In the genomic region with DNA sequence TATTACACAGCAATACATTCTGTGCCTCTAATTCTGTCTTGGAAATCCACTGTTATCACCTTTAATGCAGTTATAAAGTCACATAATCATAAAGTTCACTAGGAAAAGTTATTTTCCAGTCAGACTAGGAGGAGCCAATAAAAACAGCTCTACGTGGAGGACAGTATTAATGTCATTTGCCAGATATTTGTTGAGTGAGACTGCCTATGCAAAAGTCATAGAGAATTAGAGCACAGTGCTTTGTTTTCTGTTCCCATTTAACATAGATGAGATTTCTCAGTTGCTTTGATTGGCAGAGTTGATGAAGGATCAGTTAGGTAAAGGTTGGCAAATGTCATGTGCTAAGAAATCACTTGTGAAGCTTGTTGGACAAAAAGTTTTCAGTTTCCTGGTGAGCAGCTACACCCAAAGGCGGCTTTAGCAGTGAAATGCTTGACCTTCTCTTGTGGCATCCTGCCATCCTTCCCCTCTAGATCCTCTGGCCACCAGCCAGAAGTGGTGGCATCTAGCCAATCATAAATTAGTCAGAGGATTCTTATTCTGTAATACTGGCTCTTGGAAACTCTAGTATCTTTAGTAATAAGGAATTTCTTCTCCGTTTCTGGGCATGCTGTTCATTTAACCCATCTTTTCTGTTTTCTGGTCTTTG, we compare ENCODE assay signal across 8 cellular contexts. TPM values are rescaled to one million over a fixed set of nuclear protein-coding genes. Genes with fewer than 3 reads are reported as not detected.
A peak's percentile ranks its signal among the peaks of the same experiment; 100 is the strongest.
DNase-seq lines count a peak whose midpoint lies in the region; ATAC-seq lines count a peak whose summit lies in the region.

No MANE protein-coding gene starts in this region.

- DNase-seq in ELR (ENCODE audit: low read depth) (peak; percentile 88), SHP77 treated with DMSO at 0.1 percent for 48 hours (lab: John Stamatoyannopoulos, UW) (peak; percentile 14), fibroblast of the conjunctiva (ENCODE audit: low read depth) (peak; percentile 94), sciatic nerve (ENCODE audit: low spot score) (peak; percentile 90), RKO (ENCODE audit: low spot score) (no peak)
- DNase-seq in activated CD4-positive, alpha-beta T cell treated with anti-CD3 and anti-CD28 coated beads for 4 hours: no peak

- intact Hi-C loops in sciatic nerve (cut with DNase I): no loop called here

- peak; percentile 77 for ATAC-seq in sciatic nerve
- no peak for ATAC-seq in HG03039 (IDR thresholded peaks at IDR 0.05; ENCODE audit: unreplicated experiment)
- no peak for ATAC-seq in GM18909 (IDR thresholded peaks at IDR 0.05; ENCODE audit: poor library complexity, unreplicated experiment)

RNA-seq across cellular contexts. Expression of a gene that starts 37.0 kb away (rescaled TPM):
- 25.0 TPM for total RNA-seq in sciatic nerve

Comparison
In these comparisons a context has a peak if more than half of its experiments do, and no peak if none do; other contexts are left out.
1. DNase-seq: peak in ELR (single experiment), SHP77 treated with DMSO at 0.1 percent for 48 hours (single experiment), fibroblast of the conjunctiva (single experiment) and sciatic nerve (single experiment); none in activated CD4-positive, alpha-beta T cell treated with anti-CD3 and anti-CD28 coated beads for 4 hours (0 of 2) and RKO (single experiment).